ENCODE assay signal across 12 cellular contexts in the genomic region with DNA sequence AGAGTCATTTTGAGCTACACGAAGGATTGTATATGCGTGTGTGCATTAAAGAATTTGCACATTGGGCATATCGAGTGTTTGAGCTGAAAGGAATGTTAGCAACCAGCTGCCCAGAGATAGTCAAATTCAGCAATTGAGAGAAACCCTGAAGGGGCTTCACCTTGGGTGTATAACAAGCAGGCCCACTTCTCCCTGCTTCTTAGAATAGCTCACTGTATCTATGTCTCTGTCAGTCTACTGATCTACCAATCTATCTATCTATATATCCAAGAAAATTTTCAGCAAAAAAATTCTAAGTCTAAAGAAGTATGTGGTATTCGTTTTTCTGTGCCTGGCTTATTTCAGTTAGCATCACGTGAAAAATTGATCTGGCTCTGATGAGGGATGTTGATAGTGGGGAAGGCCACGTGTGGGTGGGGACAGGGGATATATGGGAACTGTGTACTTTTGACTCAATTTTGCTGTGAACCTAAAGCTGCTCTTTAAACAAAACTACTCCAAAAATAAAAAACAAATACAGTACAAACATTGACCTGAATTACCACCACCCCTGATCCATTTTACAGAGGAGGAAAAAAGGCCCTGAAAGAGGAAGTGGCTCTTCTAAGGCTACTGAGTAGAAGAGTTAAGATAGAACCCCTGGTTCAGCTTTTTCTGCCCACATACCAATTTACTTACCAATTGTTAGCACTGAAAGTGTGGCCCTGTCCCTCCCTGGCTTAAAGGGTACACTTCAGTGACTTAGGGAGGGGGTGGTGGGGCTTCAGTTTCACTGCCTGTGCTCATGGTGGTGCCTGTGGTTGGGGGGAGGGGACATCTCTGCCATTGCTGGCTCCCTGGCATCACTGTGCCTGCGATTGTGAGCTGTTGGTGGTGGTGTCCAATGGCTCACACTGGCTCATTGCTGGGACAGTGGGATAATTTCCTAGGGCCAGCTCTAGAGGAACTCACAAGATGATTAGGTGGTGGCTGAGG.
DNase-seq lines count a peak whose midpoint lies in the region; ATAC-seq and TF ChIP-seq lines count a peak whose summit lies in the region.
"Had no signal": no experiment of that assay in that cellular context is flagged by ENCODE, and none has a peak within 500 bp of the region (broad histone marks: within the 10 kb centered on the region; RNA-seq: fewer than 3 reads in every experiment).

No MANE protein-coding gene starts in this region.

- H4K20me1 ChIP-seq in OCI-LY3 (ENCODE audit: insufficient read depth, low read length): no peaks in the 10 kb centered on the region

- H3K9me3 ChIP-seq in OCI-LY3 (ENCODE audit: insufficient read depth, low read length) (no peaks in the 10 kb centered on the region), left ventricle myocardium inferior (replicated peaks) (no peaks in the 10 kb centered on the region)

- peak overlapping the region; percentile 39 for H3K9ac ChIP-seq in OCI-LY3 (ENCODE audit: low read length)

- H3K4me3 ChIP-seq in GM08714 (ENCODE audit: low read length): peak overlapping the region; percentile 14; the same call in 1 of the 2 replicates
- H3K4me3 ChIP-seq in OCI-LY3 (ENCODE audit: low read length): peak overlapping the region; percentile 58
- H3K4me3 ChIP-seq in left ventricle myocardium inferior: no peak overlapping the region

- H3K4me2 ChIP-seq in OCI-LY3 (ENCODE audit: low read length): peak overlapping the region; percentile 79

- H3K4me1 ChIP-seq in OCI-LY3 (ENCODE audit: low read length) (peaks cover 29% of the 10 kb centered on the region), left ventricle myocardium inferior (no peaks in the 10 kb centered on the region)

- H3K27ac ChIP-seq in OCI-LY3 (ENCODE audit: low read length) (peak overlapping the region; percentile 92), left ventricle myocardium inferior (replicated peaks) (no peak overlapping the region)
- H3K27ac ChIP-seq: HL-60 had no signal

- ATAC-seq in GM19351 (IDR thresholded peaks at IDR 0.05; ENCODE audit: unreplicated experiment) (peak; percentile 90), HG03025 (IDR thresholded peaks at IDR 0.05; ENCODE audit: low FRiP score, unreplicated experiment) (peak; percentile 87)
- ATAC-seq: CD8-positive, alpha-beta T cell; Panc1 had no signal

- H3K36me3 ChIP-seq in OCI-LY3 (replicated peaks; ENCODE audit: low read depth, low read length) (peaks cover 33% of the 10 kb centered on the region), left ventricle myocardium inferior (no peaks in the 10 kb centered on the region)

- H2AFZ ChIP-seq in OCI-LY3 (ENCODE audit: low read depth, low read length): no peak overlapping the region

- no peak for TF ChIP-seq CTCF in OCI-LY3 (IDR thresholded peaks at IDR 0.05; ENCODE audit: low read depth, low read length)
- no peak for TF ChIP-seq CTCF in left ventricle myocardium inferior (IDR thresholded peaks at IDR 0.05; ENCODE audit: borderline replicate concordance)

- intact Hi-C loops in left ventricle myocardium inferior (cut with micrococcal nuclease): no loop called here

- DNase-seq in T-helper 9 cell: no peak
- DNase-seq in SK-N-DZ (ENCODE audit: low spot score): no peak
- DNase-seq in left ventricle myocardium inferior: no peak
- DNase-seq in hepatic stellate cell (ENCODE audit: low spot score): no peak
- DNase-seq: activated effector memory CD4-positive, alpha-beta T cell treated with Interleukin-2 at 50 U/mL for 16 hours; CD8-positive, alpha-beta T cell had no signal

- H3K79me2 ChIP-seq in OCI-LY3 (ENCODE audit: low read length): no peaks in the 10 kb centered on the region

- H3K27me3 ChIP-seq in OCI-LY3 (ENCODE audit: low read depth, low read length) (no peaks in the 10 kb centered on the region), left ventricle myocardium inferior (ENCODE audit: low read depth) (no peaks in the 10 kb centered on the region)
